ENCODE assay signal across 14 cellular contexts in the genomic region with DNA sequence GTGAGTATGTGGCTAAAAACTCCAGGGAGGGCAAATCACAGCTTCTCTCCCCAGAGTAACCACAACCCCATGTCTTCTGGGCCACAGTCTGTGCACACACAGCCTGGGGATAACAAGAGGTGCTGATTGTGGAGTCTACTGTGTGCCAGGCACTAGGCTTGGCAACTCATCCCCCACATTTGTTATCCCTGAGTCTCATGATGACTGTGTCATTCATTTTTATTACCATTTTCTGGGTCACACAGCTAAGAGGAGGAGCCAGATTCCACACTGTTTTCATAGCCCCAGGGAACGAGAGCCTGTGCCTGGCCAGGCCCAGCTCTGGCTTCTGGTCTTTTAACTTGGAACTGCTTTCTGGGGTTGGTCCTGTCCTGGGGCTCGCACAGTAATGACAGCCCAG. TPM values are rescaled to one million over a fixed set of nuclear protein-coding genes. Genes with fewer than 3 reads are reported as not detected.
DNase-seq lines count a peak whose midpoint lies in the region; TF ChIP-seq lines count a peak whose summit lies in the region.
"Had no signal": no experiment of that assay in that cellular context is flagged by ENCODE, and none has a peak within 500 bp of the region (broad histone marks: within the 10 kb centered on the region; RNA-seq: fewer than 3 reads in every experiment).

No MANE protein-coding gene starts in this region.

- H3K27me3 Mint-ChIP-seq in activated naive CD8-positive, alpha-beta T cell treated with anti-CD3 and anti-CD28 coated beads for 36 hours, result peaks cover 8% of the 10 kb centered on the region

- H3K27ac ChIP-seq in suprapubic skin, result no peak overlapping the region
- H3K27ac ChIP-seq: right lobe of liver had no signal

- no peak for TF ChIP-seq EP300 in suprapubic skin (IDR thresholded peaks at IDR 0.05)

- H3K27ac Mint-ChIP-seq in activated naive CD8-positive, alpha-beta T cell treated with anti-CD3 and anti-CD28 coated beads for 36 hours, result no peak overlapping the region
- H3K27ac Mint-ChIP-seq: brain, naive B cell had no signal

- DNase-seq in H4 (ENCODE audit: low spot score), result peak; percentile 50
- DNase-seq in T1000 (lab: John Stamatoyannopoulos, UW), result peak; percentile 68
- peak; percentile 79 for DNase-seq in islet precursor cell
- DNase-seq in stromal cell of bone marrow (ENCODE audit: low read depth), result peak; percentile 61
- no peak for DNase-seq in suprapubic skin (ENCODE audit: low spot score in 2 of 2)
- no peak for DNase-seq in NCI-H1694 treated with DMSO at 0.1 percent for 48 hours (lab: John Stamatoyannopoulos, UW)
- no peak for DNase-seq in activated naive CD8-positive, alpha-beta T cell treated with anti-CD3 and anti-CD28 coated beads for 36 hours
- no peak for DNase-seq in SHP77 (lab: John Stamatoyannopoulos, UW)
- DNase-seq: COR-L47, naive B cell, right lobe of liver, SW 1271 had no signal

- no peaks in the 10 kb centered on the region for H3K9me3 Mint-ChIP-seq in activated naive CD8-positive, alpha-beta T cell treated with anti-CD3 and anti-CD28 coated beads for 36 hours
- H3K9me3 Mint-ChIP-seq: brain had no signal

- no peak overlapping the region for H3K4me3 ChIP-seq in suprapubic skin
- H3K4me3 ChIP-seq: right lobe of liver had no signal

- H3K4me1 ChIP-seq in suprapubic skin, result peaks cover 4% of the 10 kb centered on the region
- H3K4me1 ChIP-seq: right lobe of liver had no signal

- no peaks in the 10 kb centered on the region for H3K4me1 Mint-ChIP-seq in activated naive CD8-positive, alpha-beta T cell treated with anti-CD3 and anti-CD28 coated beads for 36 hours
- H3K4me1 Mint-ChIP-seq: naive B cell had no signal

- no peaks in the 10 kb centered on the region for H3K36me3 Mint-ChIP-seq in activated naive CD8-positive, alpha-beta T cell treated with anti-CD3 and anti-CD28 coated beads for 36 hours
- H3K36me3 Mint-ChIP-seq: brain, naive B cell had no signal

- H3K4me3 Mint-ChIP-seq in activated naive CD8-positive, alpha-beta T cell treated with anti-CD3 and anti-CD28 coated beads for 36 hours, result no peak overlapping the region
- H3K4me3 Mint-ChIP-seq: brain, naive B cell had no signal

- no peak for TF ChIP-seq CTCF in suprapubic skin (IDR thresholded peaks at IDR 0.05)

- H3K36me3 ChIP-seq in suprapubic skin, result no peaks in the 10 kb centered on the region
- H3K36me3 ChIP-seq: right lobe of liver had no signal

- no peaks in the 10 kb centered on the region for H3K9me3 ChIP-seq in suprapubic skin
- H3K9me3 ChIP-seq: right lobe of liver had no signal

- no peaks in the 10 kb centered on the region for H3K27me3 ChIP-seq in suprapubic skin
- H3K27me3 ChIP-seq: right lobe of liver had no signal

- TF ChIP-seq POLR2A in suprapubic skin (IDR thresholded peaks at IDR 0.05), result no peak

- 29% methylated on average over 2 of the region's 2 CpGs for WGBS in suprapubic skin

RNA-seq across cellular contexts. Expression of a gene that starts 34.5 kb away (rescaled TPM):
- total RNA-seq in H4 (2014; rRNA removed; shearing (Covaris generic)), result 0.02 and 0.17 TPM in 2 replicates
- total RNA-seq in suprapubic skin, result 10 to 100 TPM; 28.9 to 39.0 (median 33.5) TPM
- under 1 TPM; 0.21 to 0.52 TPM for total RNA-seq in activated naive CD8-positive, alpha-beta T cell treated with anti-CD3 and anti-CD28 coated beads for 36 hours
- total RNA-seq: endothelial cell of umbilical vein had no signal

Comparison
In these comparisons a context has a peak if more than half of its experiments do, and no peak if none do; other contexts are left out.
1. DNase-seq: peak in H4 (single experiment), T1000 (single experiment), islet precursor cell (single experiment) and stromal cell of bone marrow (single experiment); none in suprapubic skin (0 of 2), NCI-H1694 treated with DMSO at 0.1 percent for 48 hours (single experiment), activated naive CD8-positive, alpha-beta T cell treated with anti-CD3 and anti-CD28 coated beads for 36 hours (single experiment) and SHP77 (0 of 2).
2. RNA of a gene that starts 34.5 kb away (total RNA-seq): 28.9 to 39.0 TPM in suprapubic skin; 0.21 to 0.52 TPM in activated naive CD8-positive, alpha-beta T cell treated with anti-CD3 and anti-CD28 coated beads for 36 hours and 0.02 to 0.17 TPM in H4; every median in the first group is over 10 times any median in the second.